In the genomic region with DNA sequence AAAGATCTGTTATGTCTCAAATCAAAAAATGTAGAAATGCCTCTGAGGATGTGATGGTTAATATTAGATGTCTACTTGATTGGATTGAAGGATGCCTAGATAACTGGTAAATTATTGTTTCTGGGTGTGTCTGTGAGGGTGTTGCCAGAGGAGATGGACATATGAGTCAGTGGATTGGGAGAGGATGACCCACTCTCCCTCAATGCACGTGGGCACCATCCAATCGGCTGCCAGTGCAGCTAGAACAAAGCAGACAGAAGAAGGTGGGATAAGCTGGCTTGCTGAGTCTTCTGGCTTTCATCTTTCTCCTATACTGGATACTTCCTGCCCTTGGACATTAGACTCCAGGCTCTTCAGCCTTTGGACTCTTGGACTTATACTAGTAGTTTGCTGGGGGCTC, we compare ENCODE assay signal across 24 cellular contexts.
"Had no signal": no experiment of that assay in that cellular context is flagged by ENCODE, and none has a peak within 500 bp of the region (broad histone marks: within the 10 kb centered on the region; RNA-seq: fewer than 3 reads in every experiment).

No MANE protein-coding gene starts in this region.

- H3K4me2 ChIP-seq: hepatocyte, smooth muscle cell had no signal

- H3K27ac ChIP-seq: epithelial cell of prostate, esophagus squamous epithelium, gastroesophageal sphincter, hepatocyte, ovary, sigmoid colon, suprapubic skin, tibial artery, upper lobe of right lung had no signal

- H3K9me3 ChIP-seq: gastroesophageal sphincter, ovary, sigmoid colon, suprapubic skin, tibial artery, upper lobe of right lung had no signal

- H3K79me2 ChIP-seq: hepatocyte had no signal

- H3K36me3 ChIP-seq: esophagus squamous epithelium, gastroesophageal sphincter, ovary, sigmoid colon, suprapubic skin, tibial artery, upper lobe of right lung had no signal

- H2AFZ ChIP-seq: hepatocyte had no signal

- ATAC-seq: activated naive CD8-positive, alpha-beta T cell treated with anti-CD3 and anti-CD28 coated beads, Interleukin-2, amount 50 U/mL, for 24 hours; gastroesophageal sphincter; left cardiac atrium; naive thymus-derived CD4-positive, alpha-beta T cell; upper lobe of right lung; WTC11 had no signal

- H3K4me1 ChIP-seq: esophagus squamous epithelium, gastroesophageal sphincter, sigmoid colon, tibial artery, upper lobe of right lung had no signal

- H3K27me3 ChIP-seq: esophagus squamous epithelium, gastroesophageal sphincter, hepatocyte, ovary, suprapubic skin, tibial artery, upper lobe of right lung had no signal

- DNase-seq: activated CD4-positive, alpha-beta memory T cell treated with anti-CD3 and anti-CD28 coated beads, Interleukin-2, amount 10 ng/mL, durations not matched to agents 7 days and 5 days; activated CD4-positive, alpha-beta T cell treated with anti-CD3 and anti-CD28 coated beads for 1 hour; activated CD4-positive, alpha-beta T cell treated with anti-CD3 and anti-CD28 coated beads, Interleukin-2, amount 10 ng/mL, durations not matched to agents 7 days and 5 days; activated naive CD8-positive, alpha-beta T cell treated with anti-CD3 and anti-CD28 coated beads, Interleukin-2, amount 50 U/mL, for 24 hours; activated T-cell treated with anti-CD3 and anti-CD28 coated beads, Interleukin-2, amount 50 U/mL, for 48 hours; amygdala; effector CD4-positive, alpha-beta T cell; esophagus squamous epithelium; left cardiac atrium; naive thymus-derived CD4-positive, alpha-beta T cell; ovary; sigmoid colon; stimulated activated CD4-positive, alpha-beta T cell treated with anti-CD3 and anti-CD28 coated beads, Interleukin-15, amount 100 ng/mL, for 24 hours; stimulated activated CD4-positive, alpha-beta T cell treated with anti-CD3 and anti-CD28 coated beads, Interleukin-2, amount 100 ng/mL, for 24 hours; stimulated activated naive CD4-positive, alpha-beta T cell; T-helper 2 cell; tibial artery; upper lobe of right lung had no signal

- H3K4me3 ChIP-seq: esophagus squamous epithelium, gastroesophageal sphincter, hepatocyte, ovary, sigmoid colon, smooth muscle cell, suprapubic skin, tibial artery, upper lobe of right lung had no signal
